Comparison of ENCODE assay signal across 16 cellular contexts in the genomic region with DNA sequence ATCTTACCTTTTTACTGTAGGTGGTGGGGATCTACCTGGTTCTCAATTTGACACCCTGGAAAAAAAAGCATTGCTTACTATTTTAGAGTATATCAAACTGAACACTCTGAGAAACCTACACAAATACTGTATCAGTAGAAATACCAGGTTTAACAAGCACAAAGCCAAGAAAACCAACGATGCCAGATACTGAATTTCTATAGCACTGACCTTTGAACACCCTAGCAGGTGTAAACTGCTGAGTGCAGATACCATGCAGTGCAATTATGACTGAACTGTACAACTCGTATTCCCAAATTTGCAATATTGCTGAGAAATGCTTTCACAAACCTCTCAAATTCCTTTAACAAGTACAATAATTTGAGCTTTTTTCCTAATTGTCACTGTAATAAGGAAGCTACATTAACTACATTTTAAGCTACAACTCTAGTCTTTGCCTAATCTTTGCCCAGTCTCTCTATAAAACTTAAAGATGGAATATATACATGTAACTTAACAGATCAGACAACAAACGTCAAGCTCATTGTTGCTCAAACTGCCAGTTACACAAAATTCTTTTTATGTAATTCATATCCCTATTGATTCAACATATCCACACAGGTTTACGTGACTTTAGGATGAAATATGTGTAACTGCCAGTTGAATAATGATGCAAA. TPM values are rescaled to one million over a fixed set of nuclear protein-coding genes. Genes with fewer than 3 reads are reported as not detected.
A peak's percentile ranks its signal among the peaks of the same experiment; 100 is the strongest.
DNase-seq lines count a peak whose midpoint lies in the region; ATAC-seq, FAIRE-seq and TF ChIP-seq lines count a peak whose summit lies in the region.
"Had no signal": no experiment of that assay in that cellular context is flagged by ENCODE, and none has a peak within 500 bp of the region (broad histone marks: within the 10 kb centered on the region; RNA-seq: fewer than 3 reads in every experiment).

No MANE protein-coding gene starts in this region.

- TF ChIP-seq CTCF in 22Rv1 (IDR thresholded peaks at IDR 0.05) (no peak), VCaP (conservative IDR thresholded peaks at IDR 0.05) (no peak), vagina (IDR thresholded peaks at IDR 0.05) (no peak)

- peaks cover 5 to 92% of the 10 kb centered on the region in 2 donors for H3K36me3 ChIP-seq in vagina

- H3K27ac ChIP-seq in 22Rv1 (peak overlapping the region; percentile 9; the same call in 1 of the 2 replicates), VCaP (peak overlapping the region; percentile 99; the same call in 1 of the 2 replicates), vagina (no peak overlapping the region)
- H3K27ac ChIP-seq: brain microvascular endothelial cell, parathyroid adenoma had no signal

- no peak for FAIRE-seq in GM12891 (lab: Jason Lieb, UNC)

- no peak for DNase-seq in GM12891 (ENCODE audit: insufficient read length, low spot score)
- DNase-seq in left colon = no peak
- no peak for DNase-seq in vagina (ENCODE audit: extremely low spot score in 2 of 2)
- no peak for DNase-seq in glomerular visceral epithelial cell (ENCODE audit: extremely low spot score)
- DNase-seq: activated naive CD4-positive, alpha-beta T cell treated with Interleukin-2 at 50 U/mL for 16 hours; brain microvascular endothelial cell; KG1; NCI-H1417 treated with DMSO at 0.1 percent for 48 hours; NCI-H345; SIG-M5; stimulated activated naive B cell treated with anti-CD40 and anti-IgM and Interleukin-4, amounts not matched to agents 10 μg/mL and 1 μg/mL and 100 μg/mL, for 72 hours had no signal

- no peaks in the 10 kb centered on the region for H3K27me3 ChIP-seq in vagina
- H3K27me3 ChIP-seq: brain microvascular endothelial cell had no signal

- no peaks in the 10 kb centered on the region for H3K9me3 ChIP-seq in vagina

- ATAC-seq in left colon = peak; percentile 87
- ATAC-seq in activated CD4-positive, CD25-positive, alpha-beta regulatory T cell treated with anti-CD3 and anti-CD28 coated beads, Interleukin-2, amount 50 U/mL, for 24 hours = no peak
- ATAC-seq in HG03520 (IDR thresholded peaks at IDR 0.05; ENCODE audit: unreplicated experiment) = no peak
- ATAC-seq: stimulated activated naive B cell treated with anti-CD40 and anti-IgM and Interleukin-4, amounts not matched to agents 10 μg/mL and 1 μg/mL and 100 μg/mL, for 72 hours had no signal

- TF ChIP-seq POLR2A in GM12891 (IDR thresholded peaks at IDR 0.05; ENCODE audit: low read depth, low read length) = peak; percentile 43; the same call in 1 of the 2 replicates
- no peak for TF ChIP-seq POLR2A in vagina (IDR thresholded peaks at IDR 0.05)

- peaks cover 25% of the 10 kb centered on the region for H3K4me1 ChIP-seq in vagina
- H3K4me1 ChIP-seq: parathyroid adenoma had no signal

- no peak overlapping the region for H3K4me3 ChIP-seq in vagina

- intact Hi-C loops in left colon (cut with DNase I, micrococcal nuclease) (no loop called here), vagina (cut with DNase I) (no loop called here)

TF ChIP-seq in GM12891, 5 proteins besides CTCF, POLR2A, EP300 and RAD21:
- TF ChIP-seq POU2F2 (IDR thresholded peaks at IDR 0.05; ENCODE audit: low read depth, low read length) (no peak), POLR2AphosphoS5 (IDR thresholded peaks at IDR 0.05; ENCODE audit: low read depth, low read length) (peak; percentile 72; the same call in 1 of the 2 replicates), PAX5 (IDR thresholded peaks at IDR 0.05; ENCODE audit: insufficient read depth, low read length, severe bottlenecking) (no peak)

RNA-seq across cellular contexts. Expression of a gene that starts 8.9 kb away (rescaled TPM):
- 108 TPM for polyA plus RNA-seq in GM12891 (2012; ENCODE audit: low read depth, missing spikeins)
- total RNA-seq in left colon = 10 to 100 TPM; 71.5 to 80.6 TPM
- 148 TPM for total RNA-seq in vagina

RNA-seq across cellular contexts. Expression of a gene that starts 9.1 kb away (rescaled TPM):
- polyA plus RNA-seq in GM12891 (2012; ENCODE audit: low read depth, missing spikeins) = 14.0 TPM
- total RNA-seq in left colon (10 to 100 TPM; 52.7 to 61.4 TPM), vagina (19.4 TPM)

RNA-seq across cellular contexts. Expression of a gene that starts 51.7 kb away (rescaled TPM):
- polyA plus RNA-seq in GM12891 (2012; ENCODE audit: low read depth, missing spikeins) = 10.4 TPM
- total RNA-seq in left colon (10 to 100 TPM; 22.6 to 25.6 TPM), vagina (29.0 TPM)
